Comparison of ENCODE assay signal across 1 cellular context in the genomic region with DNA sequence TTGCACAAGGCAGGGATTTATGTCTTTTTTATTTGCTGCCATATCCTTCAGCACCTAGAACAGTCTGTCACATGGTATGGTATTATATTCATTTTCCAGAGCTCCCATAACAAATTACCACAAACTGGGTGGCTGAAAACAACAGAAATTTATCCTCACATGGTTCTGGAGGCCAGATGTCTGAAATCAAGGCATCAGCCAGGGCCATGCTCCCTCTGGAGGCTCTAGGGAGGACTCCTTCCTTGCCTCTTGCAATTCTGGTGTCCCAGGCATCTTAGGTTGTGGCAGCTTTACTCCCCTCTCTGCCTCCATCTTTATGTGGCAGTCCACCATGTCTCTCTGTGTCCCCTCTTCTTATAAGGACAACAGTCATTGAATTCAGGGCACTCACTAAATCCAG.
TF ChIP-seq lines count a peak whose summit lies in the region.

No MANE protein-coding gene starts in this region.

TF ChIP-seq in A549, 52 proteins besides CTCF, POLR2A, EP300 and RAD21 (continued from another document):
- no peak for TF ChIP-seq KDM5A (IDR thresholded peaks at IDR 0.05)
- no peak for TF ChIP-seq SREBF2 (IDR thresholded peaks at IDR 0.05)
- TF ChIP-seq E2F6 (IDR thresholded peaks at IDR 0.05; ENCODE audit: borderline replicate concordance, low read depth): no peak
- TF ChIP-seq, protein P1, sequence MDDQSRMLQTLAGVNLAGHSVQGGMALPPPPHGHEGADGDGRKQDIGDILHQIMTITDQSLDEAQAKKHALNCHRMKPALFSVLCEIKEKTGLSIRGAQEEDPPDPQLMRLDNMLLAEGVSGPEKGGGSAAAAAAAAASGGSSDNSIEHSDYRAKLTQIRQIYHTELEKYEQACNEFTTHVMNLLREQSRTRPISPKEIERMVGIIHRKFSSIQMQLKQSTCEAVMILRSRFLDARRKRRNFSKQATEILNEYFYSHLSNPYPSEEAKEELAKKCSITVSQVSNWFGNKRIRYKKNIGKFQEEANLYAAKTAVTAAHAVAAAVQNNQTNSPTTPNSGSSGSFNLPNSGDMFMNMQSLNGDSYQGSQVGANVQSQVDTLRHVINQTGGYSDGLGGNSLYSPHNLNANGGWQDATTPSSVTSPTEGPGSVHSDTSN (IDR thresholded peaks at IDR 0.05): no peak
- TF ChIP-seq KDM1A (IDR thresholded peaks at IDR 0.05; ENCODE audit: low read depth): no peak
- no peak for TF ChIP-seq NR3C1 (IDR thresholded peaks at IDR 0.05)
- TF ChIP-seq RCOR1 (IDR thresholded peaks at IDR 0.05; ENCODE audit: low read depth, low read length): no peak
